12 cellular contexts compared by ENCODE assay signal in the genomic region with DNA sequence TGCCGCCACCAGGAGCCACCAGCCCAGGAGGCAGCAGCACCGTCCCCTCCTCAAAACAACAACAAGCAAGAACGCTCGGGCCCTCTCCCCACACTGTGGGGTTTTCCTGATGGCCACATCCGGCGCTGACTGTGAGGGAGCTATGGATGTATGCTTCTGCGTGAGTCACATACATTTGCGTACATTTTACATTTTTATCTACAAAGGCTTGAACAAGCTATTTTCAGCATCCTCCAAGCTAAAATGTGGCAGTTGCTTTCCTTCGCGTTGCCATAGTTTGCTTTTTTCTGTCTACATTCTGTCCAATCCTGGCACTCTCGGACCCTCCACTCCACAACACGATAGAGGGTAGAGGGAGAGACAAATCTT. TPM values are rescaled to one million over a fixed set of nuclear protein-coding genes. Genes with fewer than 3 reads are reported as not detected.
A peak's percentile ranks its signal among the peaks of the same experiment; 100 is the strongest.
DNase-seq lines count a peak whose midpoint lies in the region; ATAC-seq and TF ChIP-seq lines count a peak whose summit lies in the region.
"Had no signal": no experiment of that assay in that cellular context is flagged by ENCODE, and none has a peak within 500 bp of the region (broad histone marks: within the 10 kb centered on the region; RNA-seq: fewer than 3 reads in every experiment).

No MANE protein-coding gene starts in this region.

- H3K27ac ChIP-seq in BLaER1, result no peak overlapping the region; the same call in 1 of the 2 replicates
- peak overlapping the region; percentile 90 for H3K27ac ChIP-seq in OCI-LY7 (ENCODE audit: low read depth, low read length, poor library complexity, severe bottlenecking)
- H3K27ac ChIP-seq: parathyroid adenoma had no signal

- peaks cover 27% of the 10 kb centered on the region for H3K4me1 Mint-ChIP-seq in glutamatergic neuron (ENCODE audit: low read depth, unreplicated experiment)

- peak; percentile 71 for DNase-seq in OCI-LY7 (ENCODE audit: low spot score)
- no peak for DNase-seq in glutamatergic neuron
- no peak for DNase-seq in NCI-H146 treated with DMSO at 0.1 percent for 48 hours (lab: John Stamatoyannopoulos, UW; ENCODE audit: unreplicated experiment)
- no peak for DNase-seq in left colon
- no peak for DNase-seq in NCI-H1694 treated with DMSO at 0.1 percent for 48 hours (lab: John Stamatoyannopoulos, UW)
- no peak for DNase-seq in NCI-H2107 treated with DMSO at 0.1 percent for 48 hours (lab: John Stamatoyannopoulos, UW; ENCODE audit: unreplicated experiment)
- DNase-seq: activated CD4-positive, alpha-beta T cell treated with anti-CD3 and anti-CD28 coated beads for 1 hour; AML-193; GOT3 had no signal

- peaks cover 9% of the 10 kb centered on the region for H3K27me3 Mint-ChIP-seq in glutamatergic neuron (ENCODE audit: unreplicated experiment)

- TF ChIP-seq CTCF in OCI-LY7 (conservative IDR thresholded peaks at IDR 0.05; ENCODE audit: low read length) (no peak), glutamatergic neuron (IDR thresholded peaks at IDR 0.05; ENCODE audit: partially characterized antibody, unreplicated experiment) (no peak)

- H3K9me2 ChIP-seq in OCI-LY7 (ENCODE audit: insufficient read depth, low read length), result no peaks in the 10 kb centered on the region

- CTCF ChIA-PET in OCI-LY7 (lab: Charles Lee; ENCODE audit: unreplicated experiment), result interaction anchor here (0.9 to 1.3 kb wide), 4 partner anchors 17 to 59 kb away, joined by 3 read pairs; no protein-coding TSS in a partner anchor

- peak overlapping the region; percentile 99 for H3K4me2 ChIP-seq in BLaER1
- H3K4me2 ChIP-seq in OCI-LY7 (ENCODE audit: low read length), result peak overlapping the region; percentile 96

- no TSS peak for BruUV-seq in OCI-LY7 (replicated peaks; lab: Mats Ljungman, UMichigan)

- H3K9ac ChIP-seq in BLaER1, result peak overlapping the region; percentile 26; the same call in 1 of the 2 replicates
- H3K9ac ChIP-seq: parathyroid adenoma had no signal

- H3K27ac Mint-ChIP-seq in glutamatergic neuron (ENCODE audit: unreplicated experiment), result peak overlapping the region; percentile 62

- peaks cover 94% of the 10 kb centered on the region for H4K20me1 ChIP-seq in BLaER1
- peaks cover 16% of the 10 kb centered on the region for H4K20me1 ChIP-seq in OCI-LY7 (ENCODE audit: insufficient read depth, low read length)

- no peak overlapping the region for H2AFZ ChIP-seq in OCI-LY7 (ENCODE audit: low read length)
- H2AFZ ChIP-seq: parathyroid adenoma had no signal

- POLR2A ChIA-PET in OCI-LY7 (lab: Charles Lee), result interaction anchor here (0.6 to 3.2 kb wide), 11 partner anchors 12 to 56 kb away, joined by 3 to 13 read pairs (median 6); no protein-coding TSS in a partner anchor

- H3K27me3 ChIP-seq in BLaER1, result no peaks in the 10 kb centered on the region

- peaks cover 49% of the 10 kb centered on the region for H3K79me2 ChIP-seq in OCI-LY7 (ENCODE audit: insufficient read depth, low read depth, low read length)
- H3K79me2 ChIP-seq: parathyroid adenoma had no signal

- no peaks in the 10 kb centered on the region for H3K36me3 Mint-ChIP-seq in glutamatergic neuron (ENCODE audit: unreplicated experiment)

- H3K4me3 Mint-ChIP-seq in glutamatergic neuron (ENCODE audit: unreplicated experiment), result no peak overlapping the region

- peaks cover 9% of the 10 kb centered on the region for H3K9me3 Mint-ChIP-seq in glutamatergic neuron (ENCODE audit: unreplicated experiment)

- H3K4me1 ChIP-seq in BLaER1 (peaks cover 87% of the 10 kb centered on the region), OCI-LY7 (ENCODE audit: insufficient read depth, low read length, poor library complexity, severe bottlenecking) (peaks cover 63% of the 10 kb centered on the region)

- peak overlapping the region; percentile 77 for H3K4me3 ChIP-seq in BLaER1
- peak overlapping the region; percentile 74 for H3K4me3 ChIP-seq in OCI-LY7 (ENCODE audit: low read depth, low read length, poor library complexity, severe bottlenecking)

- ATAC-seq in GM21360 (IDR thresholded peaks at IDR 0.05; ENCODE audit: unreplicated experiment) (peak; percentile 18), left colon (no peak)

- H3K36me3 ChIP-seq in BLaER1 (no peaks in the 10 kb centered on the region), OCI-LY7 (ENCODE audit: insufficient read depth, low read length) (peaks cover 13% of the 10 kb centered on the region; the same call in 1 of the 2 replicates)

- intact Hi-C loops in OCI-LY7 (cut with micrococcal nuclease; ENCODE audit: unreplicated experiment), result loop anchor here (1.0 to 2.0 kb wide), 3 partner anchors 17 to 47 kb away; no protein-coding TSS in a partner anchor
- intact Hi-C loops in left colon (cut with DNase I, micrococcal nuclease), result loop anchor here in 1 of 2 donors (10.0 kb wide), 1 partner anchor 57 kb away; no protein-coding TSS in a partner anchor

- no peaks in the 10 kb centered on the region for H3K9me3 ChIP-seq in BLaER1
- H3K9me3 ChIP-seq in OCI-LY7 (ENCODE audit: low read length), result no peaks in the 10 kb centered on the region

RNA-seq across cellular contexts. Expression of gene ABR, which starts 2.0 kb away (rescaled TPM):
- total RNA-seq in OCI-LY7 (2014; rRNA removed; shearing (Covaris generic)), result 153 and 164 TPM in 2 replicates
- 181 and 199 TPM in 2 replicates for total RNA-seq in OCI-LY7 (2022)
- total RNA-seq in glutamatergic neuron (ENCODE audit: unreplicated experiment), result 219 TPM
- 100 to 1,000 TPM; 310 to 373 TPM for total RNA-seq in left colon
